ENCODE assay signal across 9 cellular contexts in the genomic region with DNA sequence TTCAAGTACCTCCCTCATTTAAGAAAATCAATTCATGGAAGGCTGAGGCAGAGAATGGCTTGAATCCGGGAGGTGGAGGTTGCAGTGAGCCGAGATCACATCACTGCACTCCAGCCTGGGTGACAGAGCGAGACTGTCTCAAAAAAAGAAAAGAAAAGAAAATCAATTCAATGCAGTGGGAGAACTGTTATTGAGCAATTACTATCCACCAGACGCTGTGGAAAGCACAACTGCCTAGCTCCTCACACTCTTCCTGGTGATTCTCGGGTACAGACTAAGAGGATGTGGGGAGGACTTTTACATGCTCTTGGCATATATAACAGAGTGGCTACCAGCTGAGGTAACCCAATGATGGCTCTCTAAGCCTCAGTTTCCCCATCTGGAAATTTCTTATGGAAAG. TPM values are rescaled to one million over a fixed set of nuclear protein-coding genes. Genes with fewer than 3 reads are reported as not detected.
DNase-seq lines count a peak whose midpoint lies in the region; ATAC-seq and TF ChIP-seq lines count a peak whose summit lies in the region.
"Had no signal": no experiment of that assay in that cellular context is flagged by ENCODE, and none has a peak within 500 bp of the region (broad histone marks: within the 10 kb centered on the region; RNA-seq: fewer than 3 reads in every experiment).

No MANE protein-coding gene starts in this region.

- H3K36me3 ChIP-seq in left ventricle myocardium inferior = peaks cover 5% of the 10 kb centered on the region
- H3K36me3 ChIP-seq in vagina = peaks cover 0 to 2% of the 10 kb centered on the region in 2 donors

- TF ChIP-seq POLR2A in vagina (IDR thresholded peaks at IDR 0.05) = no peak

- no peak for ATAC-seq in Right ventricle myocardium superior (ENCODE audit: poor library complexity)
- no peak for ATAC-seq in GM18520 (IDR thresholded peaks at IDR 0.05; ENCODE audit: unreplicated experiment)
- ATAC-seq: left colon had no signal

- no peaks in the 10 kb centered on the region for H3K27me3 ChIP-seq in left ventricle myocardium inferior (ENCODE audit: low read depth)
- no peaks in the 10 kb centered on the region for H3K27me3 ChIP-seq in mononuclear cell (ENCODE audit: insufficient read depth, low read length)
- H3K27me3 ChIP-seq in vagina = no peaks in the 10 kb centered on the region

- peak overlapping the region; percentile 87 for H3K4me3 Mint-ChIP-seq in activated T-helper 1 cell treated with anti-CD3 and anti-CD28 coated beads, Interleukin-12 subunit alpha, Interleukin-12 subunit beta, Interleukin-2, Interleukin-4 antibody, amounts not matched to agents 30 ng/mL and 10 ng/mL and 1 ng/mL, durations not matched to agents 14 hours and 24 hours and 36 hours

- H3K9me3 ChIP-seq in left ventricle myocardium inferior (replicated peaks) (no peaks in the 10 kb centered on the region), mononuclear cell (ENCODE audit: low read depth, low read length) (no peaks in the 10 kb centered on the region), vagina (no peaks in the 10 kb centered on the region)

- TF ChIP-seq CTCF in left ventricle myocardium inferior (IDR thresholded peaks at IDR 0.05; ENCODE audit: borderline replicate concordance) (no peak), vagina (IDR thresholded peaks at IDR 0.05) (no peak)

- peaks cover 50% of the 10 kb centered on the region for H3K4me1 Mint-ChIP-seq in activated T-helper 1 cell treated with anti-CD3 and anti-CD28 coated beads, Interleukin-12 subunit alpha, Interleukin-12 subunit beta, Interleukin-2, Interleukin-4 antibody, amounts not matched to agents 30 ng/mL and 10 ng/mL and 1 ng/mL, durations not matched to agents 14 hours and 24 hours and 36 hours (ENCODE audit: low read depth)

- H3K27me3 Mint-ChIP-seq in activated T-helper 1 cell treated with anti-CD3 and anti-CD28 coated beads, Interleukin-12 subunit alpha, Interleukin-12 subunit beta, Interleukin-2, Interleukin-4 antibody, amounts not matched to agents 30 ng/mL and 10 ng/mL and 1 ng/mL, durations not matched to agents 14 hours and 24 hours and 36 hours (ENCODE audit: insufficient read depth) = no peaks in the 10 kb centered on the region

- peaks cover 12% of the 10 kb centered on the region for H3K4me1 ChIP-seq in left ventricle myocardium inferior
- H3K4me1 ChIP-seq in mononuclear cell (ENCODE audit: insufficient read depth, low read length) = peaks cover 57% of the 10 kb centered on the region
- no peaks in the 10 kb centered on the region for H3K4me1 ChIP-seq in vagina

- peak overlapping the region; percentile 97 for H3K27ac Mint-ChIP-seq in activated T-helper 1 cell treated with anti-CD3 and anti-CD28 coated beads, Interleukin-12 subunit alpha, Interleukin-12 subunit beta, Interleukin-2, Interleukin-4 antibody, amounts not matched to agents 30 ng/mL and 10 ng/mL and 1 ng/mL, durations not matched to agents 14 hours and 24 hours and 36 hours

- H3K4me3 ChIP-seq in left ventricle myocardium inferior (peak overlapping the region; percentile 80), mononuclear cell (ENCODE audit: low read length) (peak overlapping the region; percentile 42), vagina (peak overlapping the region in 1 of 2 donors; percentile 8)

- peaks cover 22% of the 10 kb centered on the region for H3K36me3 Mint-ChIP-seq in activated T-helper 1 cell treated with anti-CD3 and anti-CD28 coated beads, Interleukin-12 subunit alpha, Interleukin-12 subunit beta, Interleukin-2, Interleukin-4 antibody, amounts not matched to agents 30 ng/mL and 10 ng/mL and 1 ng/mL, durations not matched to agents 14 hours and 24 hours and 36 hours (ENCODE audit: low read depth)

- H3K27ac ChIP-seq in left ventricle myocardium inferior (replicated peaks) (peak overlapping the region; percentile 94), vagina (peak overlapping the region; percentile 92)

- DNase-seq in left ventricle myocardium inferior (no peak), Right ventricle myocardium superior (no peak), vagina (ENCODE audit: extremely low spot score in 2 of 2) (no peak), NCI-H526 treated with DMSO at 0.1 percent for 48 hours (lab: John Stamatoyannopoulos, UW) (no peak), retina (no peak)
- no peak for DNase-seq in activated T-helper 1 cell treated with anti-CD3 and anti-CD28 coated beads, Interleukin-12 subunit alpha, Interleukin-12 subunit beta, Interleukin-2, Interleukin-4 antibody, amounts not matched to agents 30 ng/mL and 10 ng/mL and 1 ng/mL, durations not matched to agents 14 hours and 24 hours and 36 hours (ENCODE audit: low spot score)

- H3K9me3 Mint-ChIP-seq in activated T-helper 1 cell treated with anti-CD3 and anti-CD28 coated beads, Interleukin-12 subunit alpha, Interleukin-12 subunit beta, Interleukin-2, Interleukin-4 antibody, amounts not matched to agents 30 ng/mL and 10 ng/mL and 1 ng/mL, durations not matched to agents 14 hours and 24 hours and 36 hours = no peaks in the 10 kb centered on the region

- intact Hi-C loops in left ventricle myocardium inferior (cut with micrococcal nuclease) (loop anchor here (10.0 kb wide), 1 partner anchor 513 kb away; no protein-coding TSS in a partner anchor), Right ventricle myocardium superior (cut with DNase I) (loop anchor here (5.0 kb wide), 1 partner anchor 515 kb away; no protein-coding TSS in a partner anchor), vagina (cut with DNase I) (loop anchor here (10.0 kb wide), 1 partner anchor 123 kb away; no protein-coding TSS in a partner anchor)
- intact Hi-C loops in activated T-helper 1 cell treated with anti-CD3 and anti-CD28 coated beads, Interleukin-12 subunit alpha, Interleukin-12 subunit beta, Interleukin-2, Interleukin-4 antibody, amounts not matched to agents 30 ng/mL and 10 ng/mL and 1 ng/mL, durations not matched to agents 14 hours and 24 hours and 36 hours (cut with micrococcal nuclease) = loop anchor here (5.0 to 10.0 kb wide), 3 partner anchors 35 to 1053 kb away; a partner anchor contains a TSS

RNA-seq across cellular contexts. Expression of a gene that starts 2.7 kb away (rescaled TPM):
- total RNA-seq in left ventricle myocardium inferior (955 TPM), Right ventricle myocardium superior (875 TPM), mononuclear cell (5,748 TPM), vagina (3,119 TPM)
- total RNA-seq in activated T-helper 1 cell treated with anti-CD3 and anti-CD28 coated beads, Interleukin-12 subunit alpha, Interleukin-12 subunit beta, Interleukin-2, Interleukin-4 antibody, amounts not matched to agents 30 ng/mL and 10 ng/mL and 1 ng/mL, durations not matched to agents 14 hours and 24 hours and 36 hours = 6,544 and 6,612 TPM in 2 replicates
